21 cellular contexts compared by ENCODE assay signal in genomic region chr18:34542625-34543024, GRCh38.
A peak's percentile ranks its signal among the peaks of the same experiment; 100 is the strongest.
DNase-seq lines count a peak whose midpoint lies in the region; ATAC-seq, FAIRE-seq and TF ChIP-seq lines count a peak whose summit lies in the region.
"Had no signal": no experiment of that assay in that cellular context is flagged by ENCODE, and none has a peak within 500 bp of the region (broad histone marks: within the 10 kb centered on the region; RNA-seq: fewer than 3 reads in every experiment).

No MANE protein-coding gene starts in this region.

- H3K36me3 ChIP-seq in HepG2 (replicated peaks in 1 of 2; ENCODE audit: control insufficient read depth in 1 of 2, insufficient read depth in 2 of 2, low read length in 2 of 2), result no peaks in the 10 kb centered on the region
- H3K36me3 ChIP-seq in right lobe of liver, result no peaks in the 10 kb centered on the region
- H3K36me3 ChIP-seq in body of pancreas (replicated peaks in 1 of 2; ENCODE audit: insufficient read depth in 1 of 2, low read depth in 2 of 2), result no peaks in the 10 kb centered on the region
- H3K36me3 ChIP-seq: BLaER1 treated with 17β-estradiol and CSF1 and Interleukin-3, amounts not matched to agents 10 nM and 100 nM had no signal

- H3K36me3 Mint-ChIP-seq in progenitor cell of endocrine pancreas (ENCODE audit: insufficient read depth), result no peaks in the 10 kb centered on the region
- H3K36me3 Mint-ChIP-seq: CD8-positive, alpha-beta T cell had no signal

- DNase-seq in HepG2 (ENCODE audit: low spot score) (no peak), right lobe of liver (no peak), body of pancreas (no peak), progenitor cell of endocrine pancreas (ENCODE audit: low spot score, unreplicated experiment) (no peak)
- DNase-seq in activated naive CD4-positive, alpha-beta T cell (lab: John Stamatoyannopoulos, UW), result no peak
- DNase-seq: AML-193; Caco-2; Calu3; CD4-positive, alpha-beta T cell; CD8-positive, alpha-beta T cell; DMS79 treated with DMSO at 0.1 percent for 48 hours; GF-D8 had no signal

- CTCF ChIA-PET in HepG2 (lab: Yijun Ruan, JAX; ENCODE audit: low intra/inter-chr PET ratio, low total read pairs), result no interaction called here

- H4K20me1 ChIP-seq in HepG2 (ENCODE audit: insufficient read depth, low read length), result no peaks in the 10 kb centered on the region

- TF ChIP-seq EP300 in HepG2 (IDR thresholded peaks at IDR 0.05; ENCODE audit: low read depth in 2 of 2, low read length in 2 of 2), result no peak
- no peak for TF ChIP-seq EP300 in HepG2 (CRISPR knock-in tag; IDR thresholded peaks at IDR 0.05; ENCODE audit: borderline replicate concordance)

- TF ChIP-seq CTCF in HepG2 (CRISPR knock-in tag; IDR thresholded peaks at IDR 0.05), result no peak
- no peak for TF ChIP-seq CTCF in right lobe of liver (IDR thresholded peaks at IDR 0.05)
- TF ChIP-seq CTCF in body of pancreas (IDR thresholded peaks at IDR 0.05), result no peak
- TF ChIP-seq CTCF in progenitor cell of endocrine pancreas (IDR thresholded peaks at IDR 0.05; ENCODE audit: unreplicated experiment), result no peak

- no peak for TF ChIP-seq POLR2A in HepG2 (IDR thresholded peaks at IDR 0.05; ENCODE audit: insufficient read depth in 1 of 2, low read depth in 2 of 2, low read length in 2 of 2)
- TF ChIP-seq POLR2A in right lobe of liver (IDR thresholded peaks at IDR 0.05), result no peak
- TF ChIP-seq POLR2A in body of pancreas (IDR thresholded peaks at IDR 0.05), result no peak

- H3K4me3 ChIP-seq in HepG2 (replicated peaks in 1 of 3; ENCODE audit: insufficient read depth in 1 of 3, low read depth in 2 of 3, low read length in 3 of 3) (no peak overlapping the region), right lobe of liver (no peak overlapping the region), body of pancreas (no peak overlapping the region)
- H3K4me3 ChIP-seq: A549; BLaER1 treated with 17β-estradiol and CSF1 and Interleukin-3, amounts not matched to agents 10 nM and 100 nM had no signal

- H3K4me1 ChIP-seq in HepG2 (ENCODE audit: insufficient read depth, low read length) (no peaks in the 10 kb centered on the region), right lobe of liver (no peaks in the 10 kb centered on the region), body of pancreas (peaks cover 70% of the 10 kb centered on the region)
- H3K4me1 ChIP-seq: A549, Caco-2 had no signal

- no peak overlapping the region for H3K4me2 ChIP-seq in HepG2 (ENCODE audit: low read depth, low read length)
- H3K4me2 ChIP-seq: A549; BLaER1 treated with 17β-estradiol and CSF1 and Interleukin-3, amounts not matched to agents 10 nM and 100 nM had no signal

- FAIRE-seq in HepG2 (lab: Jason Lieb, UNC), result no peak
- FAIRE-seq: A549, G401.6, GM12891, GM19239 had no signal

- peaks cover 39% of the 10 kb centered on the region for H3K4me1 Mint-ChIP-seq in progenitor cell of endocrine pancreas (ENCODE audit: low read depth)
- H3K4me1 Mint-ChIP-seq: B cell had no signal

- no peaks in the 10 kb centered on the region for H3K9me3 Mint-ChIP-seq in progenitor cell of endocrine pancreas (ENCODE audit: low read depth)
- H3K9me3 Mint-ChIP-seq: CD8-positive, alpha-beta T cell had no signal

- intact Hi-C loops in HepG2 (cut with micrococcal nuclease; ENCODE audit: unreplicated experiment) (no loop called here), right lobe of liver (cut with DNase I) (no loop called here), body of pancreas (cut with DNase I) (no loop called here)

- no TSS peak for BruUV-seq in HepG2 (replicated peaks; lab: Mats Ljungman, UMichigan)

- H3K27me3 Mint-ChIP-seq in progenitor cell of endocrine pancreas, result no peaks in the 10 kb centered on the region
- H3K27me3 Mint-ChIP-seq: B cell; CD4-positive, alpha-beta T cell had no signal

- H2AFZ ChIP-seq in HepG2 (ENCODE audit: low read length), result no peak overlapping the region

- in situ Hi-C loops in HepG2 (cut with HindIII; ENCODE audit: extremely low pct_ligation_motif_present, low pct_unique_long_range_greater_than_20kb), result no loop called here

- no peaks in the 10 kb centered on the region for H3K79me2 ChIP-seq in HepG2 (ENCODE audit: insufficient read depth, low read length)

- H3K27ac ChIP-seq in HepG2 (ENCODE audit: extremely low read length, insufficient read depth, low read length) (no peak overlapping the region), right lobe of liver (no peak overlapping the region), body of pancreas (peak overlapping the region; percentile 41 to 94 (median 83))
- H3K27ac ChIP-seq: 22Rv1; A549; BLaER1 treated with 17β-estradiol and CSF1 and Interleukin-3, amounts not matched to agents 10 nM and 100 nM; C4-2B had no signal

- no peak for TF ChIP-seq RAD21 in HepG2 (CRISPR knock-in tag; IDR thresholded peaks at IDR 0.05)

- no peak overlapping the region for H3K4me3 Mint-ChIP-seq in progenitor cell of endocrine pancreas (ENCODE audit: low read depth)
- H3K4me3 Mint-ChIP-seq: B cell; CD4-positive, alpha-beta T cell; CD8-positive, alpha-beta T cell had no signal

- H3K27ac Mint-ChIP-seq in progenitor cell of endocrine pancreas, result peak overlapping the region; percentile 68
- H3K27ac Mint-ChIP-seq: B cell; CD4-positive, alpha-beta T cell; CD8-positive, alpha-beta T cell had no signal

- no peaks in the 10 kb centered on the region for H3K27me3 ChIP-seq in HepG2 (ENCODE audit: control insufficient read depth in 1 of 2, insufficient read depth in 2 of 2, low read length in 2 of 2)
- H3K27me3 ChIP-seq in right lobe of liver, result no peaks in the 10 kb centered on the region
- H3K27me3 ChIP-seq in body of pancreas, result no peaks in the 10 kb centered on the region
- H3K27me3 ChIP-seq: BLaER1 treated with 17β-estradiol and CSF1 and Interleukin-3, amounts not matched to agents 10 nM and 100 nM had no signal

- H3K9me3 ChIP-seq in HepG2 (ENCODE audit: low read length) (no peaks in the 10 kb centered on the region), right lobe of liver (no peaks in the 10 kb centered on the region), body of pancreas (no peaks in the 10 kb centered on the region)
- H3K9me3 ChIP-seq: A549; BLaER1 treated with 17β-estradiol and CSF1 and Interleukin-3, amounts not matched to agents 10 nM and 100 nM; Caco-2 had no signal

- POLR2A ChIA-PET in HepG2 (lab: Yijun Ruan, JAX), result no interaction called here

- ATAC-seq in HepG2 (no peak), right lobe of liver (no peak), body of pancreas (no peak), HG02798 (IDR thresholded peaks at IDR 0.05; ENCODE audit: poor library complexity, unreplicated experiment) (no peak)
- ATAC-seq: A549; CD8-positive, alpha-beta T cell had no signal

- H3K9ac ChIP-seq in HepG2 (ENCODE audit: insufficient read depth, low read depth, low read length), result no peak overlapping the region
- H3K9ac ChIP-seq: BLaER1 treated with 17β-estradiol and CSF1 and Interleukin-3, amounts not matched to agents 10 nM and 100 nM had no signal

TF ChIP-seq in HepG2, 621 proteins besides CTCF, POLR2A, EP300 and RAD21:
- TF ChIP-seq EZH2 (conservative IDR thresholded peaks at IDR 0.05; ENCODE audit: low read depth, low read length) (no peak), MAFF (IDR thresholded peaks at IDR 0.05; ENCODE audit: low read depth, low read length) (peak; percentile 64; the same call in 1 of the 2 replicates), MAFK (conservative IDR thresholded peaks at IDR 0.05 in 1 of 2, IDR thresholded peaks at IDR 0.05 in 1 of 2; ENCODE audit: low read length in 2 of 2) (peak; percentile 16 to 69; a peak in 2 of 4 replicates)

Comparison
In these comparisons a context has a peak if more than half of its experiments do, and no peak if none do; other contexts are left out.
1. H3K27ac ChIP-seq: peak in body of pancreas (4 of 4); none in HepG2 (single experiment) and right lobe of liver (0 of 3).